Comparison of ENCODE assay signal across 1 cellular context in genomic region chr3:9402410-9403228, GRCh38.
TF ChIP-seq lines count a peak whose summit lies in the region.

No MANE protein-coding gene starts in this region.

TF ChIP-seq in liver, 16 proteins besides CTCF, POLR2A, EP300 and RAD21 (continued from another document):
- no peak for TF ChIP-seq REST (IDR thresholded peaks at IDR 0.05)
- no peak for TF ChIP-seq JUND (IDR thresholded peaks at IDR 0.05)
- peak; percentile 19 to 36 for TF ChIP-seq RXRA (IDR thresholded peaks at IDR 0.05)
- TF ChIP-seq FOXA1 (IDR thresholded peaks at IDR 0.05), result peak; percentile 50
